24 cellular contexts compared by ENCODE assay signal in genomic region chr1:93766451-93766850, GRCh38.
DNase-seq lines count a peak whose midpoint lies in the region; ATAC-seq, FAIRE-seq and TF ChIP-seq lines count a peak whose summit lies in the region.
"Had no signal": no experiment of that assay in that cellular context is flagged by ENCODE, and none has a peak within 500 bp of the region (broad histone marks: within the 10 kb centered on the region; RNA-seq: fewer than 3 reads in every experiment).

No MANE protein-coding gene starts in this region.

- H3K9me3 Mint-ChIP-seq in Caco-2 (ENCODE audit: unreplicated experiment): no peaks in the 10 kb centered on the region
- no peaks in the 10 kb centered on the region for H3K9me3 Mint-ChIP-seq in mesothelial cell of epicardium
- H3K9me3 Mint-ChIP-seq: brain; stimulated activated naive CD8-positive, alpha-beta T cell treated with anti-CD3 and anti-CD28 coated beads, Interleukin-15, amount 100 ng/mL, for 72 hours had no signal

- no peaks in the 10 kb centered on the region for H3K9me2 ChIP-seq in PC-9 (ENCODE audit: insufficient read depth)

- CTCF ChIA-PET in Caco-2 (lab: Charles Lee): interaction anchor here (0.8 to 1.3 kb wide), 3 partner anchors 48 to 85 kb away, joined by 3 to 5 read pairs (median 4); partner anchors contain the start of gene BCAR3
- CTCF ChIA-PET in PC-9 (lab: Charles Lee): no interaction called here

- no TSS peak for BruUV-seq in Caco-2 (replicated peaks; lab: Mats Ljungman, UMichigan)
- no TSS peak for BruUV-seq in PC-9 (replicated peaks; lab: Mats Ljungman, UMichigan)

- H3K4me3 ChIP-seq in Caco-2 (ENCODE audit: low read depth, low read length): no peak overlapping the region
- no peak overlapping the region for H3K4me3 ChIP-seq in PC-9
- no peak overlapping the region for H3K4me3 ChIP-seq in ectodermal cell (ENCODE audit: insufficient read depth, low read depth, low read length)
- no peak overlapping the region for H3K4me3 ChIP-seq in pancreas
- H3K4me3 ChIP-seq in vagina: no peak overlapping the region
- H3K4me3 ChIP-seq: skin epidermis had no signal

- TF ChIP-seq CTCF in Caco-2 (IDR thresholded peaks at IDR 0.05; ENCODE audit: insufficient read depth in 1 of 2, low read depth in 1 of 2, low read length in 1 of 2, severe bottlenecking in 1 of 2, unreplicated experiment in 1 of 2) (no peak), PC-9 (conservative IDR thresholded peaks at IDR 0.05) (no peak), mesothelial cell of epicardium (IDR thresholded peaks at IDR 0.05; ENCODE audit: unreplicated experiment) (no peak), pancreas (IDR thresholded peaks at IDR 0.05) (no peak), vagina (IDR thresholded peaks at IDR 0.05) (no peak)

- no peaks in the 10 kb centered on the region for H3K27me3 Mint-ChIP-seq in Caco-2 (ENCODE audit: insufficient read depth, unreplicated experiment)
- H3K27me3 Mint-ChIP-seq in mesothelial cell of epicardium (ENCODE audit: low read depth): peaks cover 4% of the 10 kb centered on the region
- H3K27me3 Mint-ChIP-seq: stimulated activated naive CD8-positive, alpha-beta T cell treated with anti-CD3 and anti-CD28 coated beads, Interleukin-15, amount 100 ng/mL, for 72 hours had no signal

- peaks cover 92% of the 10 kb centered on the region for H3F3A ChIP-seq in PC-9 (ENCODE audit: insufficient read depth, low read depth)

- H3K4me1 ChIP-seq in Caco-2 (peaks cover 21% of the 10 kb centered on the region), PC-9 (replicated peaks; ENCODE audit: insufficient read depth) (peaks cover 100% of the 10 kb centered on the region), ectodermal cell (ENCODE audit: control insufficient read depth, insufficient read depth, low read length) (peaks cover 42% of the 10 kb centered on the region), pancreas (peaks cover 0 to 5% (median 3%) of the 10 kb centered on the region in 3 donors), vagina (peaks cover 9% of the 10 kb centered on the region)

- H3K4me3 Mint-ChIP-seq in Caco-2 (ENCODE audit: unreplicated experiment) (peak overlapping the region; percentile 27), mesothelial cell of epicardium (no peak overlapping the region)
- H3K4me3 Mint-ChIP-seq: activated CD8-positive, alpha-beta memory T cell treated with anti-CD3 and anti-CD28 coated beads, Interleukin-2, amount 10 ng/mL, durations not matched to agents 7 days and 5 days; brain; CD4-positive, CD25-positive, alpha-beta regulatory T cell; stimulated activated naive CD8-positive, alpha-beta T cell treated with anti-CD3 and anti-CD28 coated beads, Interleukin-15, amount 100 ng/mL, for 72 hours; WTC11 had no signal

- H3K36me3 Mint-ChIP-seq in Caco-2 (ENCODE audit: insufficient read depth, unreplicated experiment): peaks cover 6% of the 10 kb centered on the region
- H3K36me3 Mint-ChIP-seq in mesothelial cell of epicardium: no peaks in the 10 kb centered on the region
- H3K36me3 Mint-ChIP-seq: activated CD8-positive, alpha-beta memory T cell treated with anti-CD3 and anti-CD28 coated beads, Interleukin-2, amount 10 ng/mL, durations not matched to agents 7 days and 5 days; brain; CD4-positive, CD25-positive, alpha-beta regulatory T cell; WTC11 had no signal

- ATAC-seq in pancreas: no peak
- ATAC-seq: activated CD8-positive, alpha-beta memory T cell treated with anti-CD3 and anti-CD28 coated beads, Interleukin-2, amount 10 ng/mL, durations not matched to agents 7 days and 5 days; stimulated activated naive CD8-positive, alpha-beta T cell treated with anti-CD3 and anti-CD28 coated beads, Interleukin-15, amount 100 ng/mL, for 72 hours; WTC11 had no signal

- no peaks in the 10 kb centered on the region for H3K36me3 ChIP-seq in Caco-2 (ENCODE audit: control insufficient read depth, insufficient read depth, low read length)
- peaks cover 92% of the 10 kb centered on the region for H3K36me3 ChIP-seq in PC-9 (ENCODE audit: low read depth)
- no peaks in the 10 kb centered on the region for H3K36me3 ChIP-seq in ectodermal cell (ENCODE audit: control insufficient read depth, insufficient read depth, low read length)
- H3K36me3 ChIP-seq in pancreas: no peaks in the 10 kb centered on the region
- H3K36me3 ChIP-seq in vagina: no peaks in the 10 kb centered on the region

- peaks cover 100% of the 10 kb centered on the region for H3K79me2 ChIP-seq in PC-9 (ENCODE audit: low read depth)

- H3K4me2 ChIP-seq in PC-9: peak overlapping the region; percentile 24; the same call in 1 of the 2 replicates

- POLR2A ChIA-PET in Caco-2 (lab: Charles Lee): no interaction called here
- POLR2A ChIA-PET in PC-9 (lab: Charles Lee; ENCODE audit: unreplicated experiment): no interaction called here

- DNase-seq in Caco-2: peak; percentile 41 to 46
- no peak for DNase-seq in PC-9
- DNase-seq in mesothelial cell of epicardium (ENCODE audit: low spot score in 2 of 2, unreplicated experiment in 2 of 2): no peak
- no peak for DNase-seq in NCI-H510A (lab: John Stamatoyannopoulos, UW)
- DNase-seq in pancreas: no peak
- DNase-seq in NCI-H2171 (lab: John Stamatoyannopoulos, UW): no peak
- DNase-seq in vagina (ENCODE audit: extremely low spot score in 2 of 2): no peak
- DNase-seq: activated CD4-positive, alpha-beta T cell treated with anti-CD3 and anti-CD28 coated beads, Interleukin-2, amount 50 U/mL, for 1 hour; activated CD8-positive, alpha-beta memory T cell treated with anti-CD3 and anti-CD28 coated beads, Interleukin-2, amount 10 ng/mL, durations not matched to agents 7 days and 5 days; activated naive CD4-positive, alpha-beta T cell treated with Interleukin-2 at 50 U/mL for 16 hours; activated T-cell treated with anti-CD3 and anti-CD28 coated beads, Interleukin-2, amount 50 U/mL, for 48 hours; CD4-positive, CD25-positive, alpha-beta regulatory T cell; HCEC 1CT; NCI-H1105; NCI-H2029; NCI-H226; NCI-H748 treated with DMSO at 0.1 percent for 48 hours; occipital lobe; stimulated activated naive CD8-positive, alpha-beta T cell treated with anti-CD3 and anti-CD28 coated beads, Interleukin-15, amount 100 ng/mL, for 72 hours had no signal

- intact Hi-C loops in Caco-2 (cut with micrococcal nuclease; ENCODE audit: unreplicated experiment) (loop anchor here (5.0 to 10.0 kb wide), 2 partner anchors 46 to 92 kb away; no protein-coding TSS in a partner anchor), PC-9 (cut with micrococcal nuclease; ENCODE audit: unreplicated experiment) (no loop called here), pancreas (cut with DNase I) (no loop called here), vagina (cut with DNase I) (no loop called here)

- H3K27ac ChIP-seq in PC-9: peak overlapping the region; percentile 35
- H3K27ac ChIP-seq in ectodermal cell (ENCODE audit: insufficient read depth, low read depth, low read length, poor library complexity, severe bottlenecking): peak overlapping the region; percentile 47
- H3K27ac ChIP-seq in pancreas: no peak overlapping the region
- H3K27ac ChIP-seq in vagina: no peak overlapping the region

- 80 to 89% methylated on average over 7 of the region's 7 CpGs for WGBS in ectodermal cell, 2 experiments
- 88 to 90% methylated on average over 7 of the region's 7 CpGs for WGBS in pancreas, 2 donors

- no peaks in the 10 kb centered on the region for H3K27me3 ChIP-seq in Caco-2 (replicated peaks; ENCODE audit: control insufficient read depth, insufficient read depth, low read length)
- H3K27me3 ChIP-seq in PC-9 (ENCODE audit: insufficient read depth, low read depth): no peaks in the 10 kb centered on the region
- no peaks in the 10 kb centered on the region for H3K27me3 ChIP-seq in ectodermal cell (ENCODE audit: control insufficient read depth, insufficient read depth, low read length, poor library complexity, severe bottlenecking)
- H3K27me3 ChIP-seq in pancreas: no peaks in the 10 kb centered on the region
- no peaks in the 10 kb centered on the region for H3K27me3 ChIP-seq in vagina

- no peak for TF ChIP-seq POLR2A in vagina (IDR thresholded peaks at IDR 0.05)

- H4K20me1 ChIP-seq in PC-9 (ENCODE audit: insufficient read depth): no peaks in the 10 kb centered on the region; the same call in none of the 2 replicates

- no peak for FAIRE-seq in pancreas (lab: Jason Lieb, UNC)
- FAIRE-seq: A204.1 had no signal

- H2AFZ ChIP-seq in PC-9: no peak overlapping the region

- no peaks in the 10 kb centered on the region for H3K9me3 ChIP-seq in Caco-2
- no peaks in the 10 kb centered on the region for H3K9me3 ChIP-seq in PC-9 (ENCODE audit: insufficient read depth, low read depth)
- no peaks in the 10 kb centered on the region for H3K9me3 ChIP-seq in ectodermal cell (ENCODE audit: control insufficient read depth, low read length)
- no peaks in the 10 kb centered on the region for H3K9me3 ChIP-seq in pancreas
- H3K9me3 ChIP-seq in vagina: no peaks in the 10 kb centered on the region

- H3K27ac Mint-ChIP-seq in Caco-2 (ENCODE audit: unreplicated experiment) (no peak overlapping the region), mesothelial cell of epicardium (peak overlapping the region; percentile 55)
- H3K27ac Mint-ChIP-seq: activated CD8-positive, alpha-beta memory T cell treated with anti-CD3 and anti-CD28 coated beads, Interleukin-2, amount 10 ng/mL, durations not matched to agents 7 days and 5 days; CD4-positive, CD25-positive, alpha-beta regulatory T cell; stimulated activated naive CD8-positive, alpha-beta T cell treated with anti-CD3 and anti-CD28 coated beads, Interleukin-15, amount 100 ng/mL, for 72 hours; WTC11 had no signal

- H3K4me1 Mint-ChIP-seq in Caco-2 (ENCODE audit: low read depth, unreplicated experiment): peaks cover 16% of the 10 kb centered on the region
- H3K4me1 Mint-ChIP-seq in mesothelial cell of epicardium: peaks cover 28% of the 10 kb centered on the region

Comparison
In these comparisons a context has a peak if more than half of its experiments do, and no peak if none do; other contexts are left out.
1. DNase-seq: peak in Caco-2 (2 of 2); none in PC-9 (0 of 2), mesothelial cell of epicardium (0 of 2), NCI-H510A (single experiment), pancreas (0 of 6), NCI-H2171 (single experiment) and vagina (0 of 2).
2. H3K27ac ChIP-seq: peak in PC-9 (single experiment) and ectodermal cell (single experiment); none in pancreas (0 of 4) and vagina (single experiment).